Comparison of ENCODE assay signal across 17 cellular contexts in the genomic region with DNA sequence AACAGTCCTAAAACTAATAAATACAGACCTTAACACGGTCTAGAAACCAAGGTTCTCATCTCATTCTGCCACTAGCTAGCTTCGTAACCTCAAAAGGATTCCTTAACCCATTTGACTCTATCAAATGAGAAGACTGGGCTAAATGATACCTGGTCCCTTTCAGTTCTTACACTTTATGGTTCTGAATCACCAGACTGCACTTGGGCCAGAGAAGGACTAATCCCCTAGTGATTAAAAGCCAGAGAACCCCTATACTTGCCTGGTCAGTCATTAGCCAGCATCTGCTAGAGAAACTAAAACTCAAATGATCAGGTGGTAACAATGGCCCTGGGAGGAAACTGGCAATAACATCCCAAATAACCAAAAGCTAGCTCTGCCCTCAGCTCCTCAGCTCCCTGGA. TPM values are rescaled to one million over a fixed set of nuclear protein-coding genes. Genes with fewer than 3 reads are reported as not detected.
DNase-seq lines count a peak whose midpoint lies in the region; ATAC-seq, FAIRE-seq and TF ChIP-seq lines count a peak whose summit lies in the region.
"Had no signal": no experiment of that assay in that cellular context is flagged by ENCODE, and none has a peak within 500 bp of the region (broad histone marks: within the 10 kb centered on the region; RNA-seq: fewer than 3 reads in every experiment).

No MANE protein-coding gene starts in this region.

- DNase-seq in CD4-positive, alpha-beta memory T cell = no peak
- DNase-seq in GM12878 (ENCODE audit: low read depth, low spot score) (no peak), AG08396 (ENCODE audit: low spot score) (no peak), kidney glomerular epithelial cell (lab: John Stamatoyannopoulos, UW) (no peak), occipital lobe (lab: John Stamatoyannopoulos, UW) (no peak), frontal cortex (ENCODE audit: low spot score in 2 of 2) (no peak)
- DNase-seq: EL; NCI-H1436 treated with DMSO at 0.1 percent for 48 hours; NCI-H774; SIG-M5; stimulated activated CD4-positive, alpha-beta T cell treated with anti-CD3 and anti-CD28 coated beads, Interleukin-2, amount 100 ng/mL, for 48 hours; T-helper 2 cell; uterus had no signal

- peaks cover 40 to 75% (median 59%) of the 10 kb centered on the region in 4 donors for H3K4me1 Mint-ChIP-seq in CD4-positive, alpha-beta memory T cell

- SMC1A ChIA-PET in GM12878 (lab: Charles Lee; ENCODE audit: uncharacterized antibody, unreplicated experiment) = interaction anchor here (2.7 to 4.1 kb wide), 3 partner anchors 10 to 49 kb away, joined by 10 to 47 read pairs (median 10); no protein-coding TSS in a partner anchor

- peaks cover 4% of the 10 kb centered on the region for H4K20me1 ChIP-seq in GM12878 (ENCODE audit: control insufficient read depth, insufficient read depth)

- in situ Hi-C loops in GM12878 (cut with MboI) = no loop called here

- intact Hi-C loops in CD4-positive, alpha-beta memory T cell (cut with micrococcal nuclease) = loop anchor here (1.0 kb wide), 1 partner anchor 10 kb away; no protein-coding TSS in a partner anchor
- intact Hi-C loops in GM12878 (cut with micrococcal nuclease; ENCODE audit: unreplicated experiment) = no loop called here

- H3K9me3 ChIP-seq in CD4-positive, alpha-beta memory T cell (ENCODE audit: control insufficient read depth in 1 of 2, low read length in 2 of 2) = peaks cover 0 to 8% of the 10 kb centered on the region in 2 donors
- H3K9me3 ChIP-seq in GM12878 (replicated peaks; ENCODE audit: control insufficient read depth, insufficient read depth, low read length) = peaks cover 31% of the 10 kb centered on the region

- no peak for TF ChIP-seq POLR2A in GM12878 (IDR thresholded peaks at IDR 0.05; ENCODE audit: low read depth, low read length)

- no peak overlapping the region for H3K4me3 ChIP-seq in CD4-positive, alpha-beta memory T cell (ENCODE audit: low read length in 2 of 2)
- H3K4me3 ChIP-seq in GM12878 = no peak overlapping the region
- H3K4me3 ChIP-seq: uterus had no signal

- no peak for TF ChIP-seq EP300 in GM12878 (IDR thresholded peaks at IDR 0.05; ENCODE audit: borderline replicate concordance in 1 of 2, control insufficient read depth in 1 of 2, low read depth in 2 of 2, low read length in 2 of 2)

- BruUV-seq in GM12878 (replicated peaks; lab: Mats Ljungman, UMichigan) = no TSS peak

- 65% methylated on average over 2 of the region's 2 CpGs for WGBS in GM12878 (ENCODE audit: insufficient coverage, insufficient replicate concordance, low lambda C conversion rate, missing lambda C conversion rate)

- ATAC-seq in GM18511 (IDR thresholded peaks at IDR 0.05; ENCODE audit: unreplicated experiment) (peak; percentile 49), HG02938 (IDR thresholded peaks at IDR 0.05; ENCODE audit: unreplicated experiment) (peak; percentile 63), GM12878 (peak; percentile 43)

- H3K27ac Mint-ChIP-seq in CD4-positive, alpha-beta memory T cell = peak overlapping the region in 4 of 7 donors; percentile 2 to 81 (median 52)

- no peak overlapping the region for H3K4me2 ChIP-seq in GM12878 (ENCODE audit: control insufficient read depth, insufficient read depth)

- H3K36me3 ChIP-seq in CD4-positive, alpha-beta memory T cell (ENCODE audit: insufficient read depth, low read length) = peaks cover 5% of the 10 kb centered on the region
- H3K36me3 ChIP-seq in GM12878 (ENCODE audit: control insufficient read depth in 2 of 2, insufficient read depth in 2 of 2, low read length in 1 of 2) = peaks cover 8 to 28% of the 10 kb centered on the region in 2 experiments
- H3K36me3 ChIP-seq: uterus had no signal

- RAD21 ChIA-PET in GM12878 (lab: Charles Lee; ENCODE audit: unreplicated experiment) = interaction anchor here (1.6 to 2.1 kb wide), 2 partner anchors 9 to 15 kb away, joined by 6 to 11 read pairs; no protein-coding TSS in a partner anchor

- FAIRE-seq in GM12878 (lab: Jason Lieb, UNC) (no peak), frontal cortex (lab: Jason Lieb, UNC) (no peak)
- FAIRE-seq: endometrium, H54 had no signal

- no peak overlapping the region for H3K27ac ChIP-seq in CD4-positive, alpha-beta memory T cell (ENCODE audit: low read depth, low read length)
- H3K27ac ChIP-seq in GM12878 (ENCODE audit: control insufficient read depth, insufficient read depth) = no peak overlapping the region
- H3K27ac ChIP-seq: uterus had no signal

- H3K27me3 Mint-ChIP-seq in CD4-positive, alpha-beta memory T cell = no peaks in the 10 kb centered on the region

- H2AFZ ChIP-seq in GM12878 (ENCODE audit: control insufficient read depth, low read depth, low read length) = no peak overlapping the region

- no peak for TF ChIP-seq RAD21 in GM12878 (IDR thresholded peaks at IDR 0.05; ENCODE audit: insufficient read depth, low read depth, low read length)

- no peak for TF ChIP-seq CTCF in GM12878 (IDR thresholded peaks at IDR 0.05 in 2 of 3, conservative IDR thresholded peaks at IDR 0.05 in 1 of 3; ENCODE audit: control insufficient read depth in 2 of 3, extremely low read depth in 1 of 3, insufficient read depth in 1 of 3, low read depth in 3 of 3, low read length in 3 of 3)

- H3K9ac ChIP-seq in GM12878 (ENCODE audit: control insufficient read depth, insufficient read depth, low read length) = no peak overlapping the region

- H3K9me3 Mint-ChIP-seq in CD4-positive, alpha-beta memory T cell = peaks cover 3 to 33% (median 25%) of the 10 kb centered on the region in 8 donors

- H3K27me3 ChIP-seq in CD4-positive, alpha-beta memory T cell (ENCODE audit: insufficient read depth, low read length) = no peaks in the 10 kb centered on the region
- H3K27me3 ChIP-seq in GM12878 (replicated peaks in 1 of 2; ENCODE audit: control insufficient read depth in 2 of 2, insufficient read depth in 2 of 2, low read length in 1 of 2) = no peaks in the 10 kb centered on the region
- H3K27me3 ChIP-seq: uterus had no signal

- POLR2A ChIA-PET in CD4-positive, alpha-beta memory T cell (lab: Charles Lee; ENCODE audit: partially characterized antibody) = interaction anchor here (1.3 to 6.4 kb wide), 5 partner anchors 9 to 20 kb away, joined by 3 to 47 read pairs (median 10); a partner anchor contains a TSS
- POLR2A ChIA-PET in GM12878 (lab: Charles Lee) = interaction anchor here (1.9 to 2.0 kb wide), 2 partner anchors 9 to 11 kb away, joined by 10 to 11 read pairs; no protein-coding TSS in a partner anchor

- CTCF ChIA-PET in CD4-positive, alpha-beta memory T cell (lab: Charles Lee; ENCODE audit: partially characterized antibody) = interaction anchor here (1.0 to 1.6 kb wide), 3 partner anchors 13 to 49 kb away, joined by 3 to 4 read pairs (median 4); no protein-coding TSS in a partner anchor
- CTCF ChIA-PET in GM12878 (lab: Yijun Ruan, JAX) = interaction anchor here (1.2 to 2.3 kb wide), 2 partner anchors 10 to 18 kb away, joined by 3 to 13 read pairs; no protein-coding TSS in a partner anchor

- peak overlapping the region in 3 of 8 donors; percentile 23 to 53 (median 31) for H3K4me3 Mint-ChIP-seq in CD4-positive, alpha-beta memory T cell

- H3K4me1 ChIP-seq in CD4-positive, alpha-beta memory T cell (ENCODE audit: insufficient read depth, low read length) = peaks cover 53% of the 10 kb centered on the region
- peaks cover 8% of the 10 kb centered on the region for H3K4me1 ChIP-seq in GM12878 (ENCODE audit: control insufficient read depth, insufficient read depth, low read length)
- H3K4me1 ChIP-seq: uterus had no signal

- H3K79me2 ChIP-seq in GM12878 (ENCODE audit: control insufficient read depth, insufficient read depth, low read length) = peaks cover 93% of the 10 kb centered on the region

- peaks cover 48 to 77% of the 10 kb centered on the region in 2 donors for H3K36me3 Mint-ChIP-seq in CD4-positive, alpha-beta memory T cell

RNA-seq across cellular contexts. Expression of a gene that starts 16.8 kb away (rescaled TPM):
- 100 to 1,000 TPM; 103 to 105 TPM for total RNA-seq in CD4-positive, alpha-beta memory T cell
- polyA plus RNA-seq in CD4-positive, alpha-beta memory T cell = 10 to 100 TPM; 81.3 to 90.4 TPM
- 191 and 192 TPM in 2 replicates for total RNA-seq in GM12878 (2013; cell fraction: nucleolus; rRNA removed)
- total RNA-seq in GM12878 (2014; rRNA removed) (101 and 115 TPM in 2 replicates), GM12878 (2014; rRNA removed; fragmentation: Illumina TruSeq; extraction: Trizol) (71.0 and 72.9 TPM in 2 replicates), GM12878 (2021) (64.4 and 64.8 TPM in 2 replicates), occipital lobe (7.3 TPM), frontal cortex (7.7 TPM)
- 73.2 TPM for polyA plus RNA-seq in GM12878 (2011; ENCODE audit: low read depth)
- polyA plus RNA-seq in GM12878 (2011; rRNA removed) (155 and 209 TPM in 2 replicates), GM12878 (2014; fragmentation: Illumina TruSeq; extraction: Trizol) (70.0 and 86.7 TPM in 2 replicates), GM12878 (2014; fragmentation: Nextera tagmentation; extraction: Ambion mirVana) (10 to 100 TPM; 47.8 to 70.9 TPM), GM12878 (2014; rRNA removed) (66.4 and 82.9 TPM in 2 replicates), GM12878 (2016; fragmentation: Nextera tagmentation; extraction: Ambion mirVana) (100 to 1,000 TPM; 160 to 170 TPM)
- polyA plus RNA-seq in GM12878 (2011; cell fraction: cytosol; rRNA removed) = 72.1 and 80.4 TPM in 2 replicates
- polyA plus RNA-seq in GM12878 (2011; cell fraction: nucleus; rRNA removed) = 87.6 and 99.5 TPM in 2 replicates
- 104 and 105 TPM in 2 replicates for polyA plus RNA-seq in GM12878 (2012)
- polyA minus RNA-seq in GM12878 (2011; rRNA and poly(A)+ RNA removed) = 75.9 and 94.9 TPM in 2 replicates
- 14.7 and 23.1 TPM in 2 replicates for polyA minus RNA-seq in GM12878 (2011; cell fraction: cytosol; rRNA and poly(A)+ RNA removed)
- polyA minus RNA-seq in GM12878 (2011; cell fraction: nucleus; rRNA and poly(A)+ RNA removed) = 103 and 124 TPM in 2 replicates

RNA-seq across cellular contexts. Expression of a gene that starts 50.5 kb away (rescaled TPM):
- 100 to 1,000 TPM; 173 to 183 TPM for total RNA-seq in CD4-positive, alpha-beta memory T cell
- 10 to 100 TPM; 13.2 to 28.5 TPM for polyA plus RNA-seq in CD4-positive, alpha-beta memory T cell
- 798 and 844 TPM in 2 replicates for total RNA-seq in GM12878 (2013; cell fraction: nucleolus; rRNA removed)
- total RNA-seq in GM12878 (2014; rRNA removed) (98.2 and 109 TPM in 2 replicates), GM12878 (2014; rRNA removed; fragmentation: Illumina TruSeq; extraction: Trizol) (96.3 and 108 TPM in 2 replicates), GM12878 (2021) (62.6 and 79.0 TPM in 2 replicates), occipital lobe (200 TPM), frontal cortex (105 TPM)
- polyA plus RNA-seq in GM12878 (2011; ENCODE audit: low read depth) = 58.8 TPM
- polyA plus RNA-seq in GM12878 (2011; rRNA removed) (191 and 269 TPM in 2 replicates), GM12878 (2014; fragmentation: Illumina TruSeq; extraction: Trizol) (102 and 133 TPM in 2 replicates), GM12878 (2014; fragmentation: Nextera tagmentation; extraction: Ambion mirVana) (10 to 100 TPM; 24.3 to 28.4 TPM), GM12878 (2014; rRNA removed) (58.0 and 65.0 TPM in 2 replicates), GM12878 (2016; fragmentation: Nextera tagmentation; extraction: Ambion mirVana) (10 to 100 TPM; 49.0 to 52.9 TPM)
- 50.8 and 53.1 TPM in 2 replicates for polyA plus RNA-seq in GM12878 (2011; cell fraction: cytosol; rRNA removed)
- polyA plus RNA-seq in GM12878 (2011; cell fraction: nucleus; rRNA removed) = 502 and 620 TPM in 2 replicates
- 65.8 and 69.4 TPM in 2 replicates for polyA plus RNA-seq in GM12878 (2012)
- 190 and 273 TPM in 2 replicates for polyA minus RNA-seq in GM12878 (2011; rRNA and poly(A)+ RNA removed)
- 25.3 and 38.2 TPM in 2 replicates for polyA minus RNA-seq in GM12878 (2011; cell fraction: cytosol; rRNA and poly(A)+ RNA removed)
- 392 and 529 TPM in 2 replicates for polyA minus RNA-seq in GM12878 (2011; cell fraction: nucleus; rRNA and poly(A)+ RNA removed)
